Comparison of ENCODE assay signal across 1 cellular context in the genomic region with DNA sequence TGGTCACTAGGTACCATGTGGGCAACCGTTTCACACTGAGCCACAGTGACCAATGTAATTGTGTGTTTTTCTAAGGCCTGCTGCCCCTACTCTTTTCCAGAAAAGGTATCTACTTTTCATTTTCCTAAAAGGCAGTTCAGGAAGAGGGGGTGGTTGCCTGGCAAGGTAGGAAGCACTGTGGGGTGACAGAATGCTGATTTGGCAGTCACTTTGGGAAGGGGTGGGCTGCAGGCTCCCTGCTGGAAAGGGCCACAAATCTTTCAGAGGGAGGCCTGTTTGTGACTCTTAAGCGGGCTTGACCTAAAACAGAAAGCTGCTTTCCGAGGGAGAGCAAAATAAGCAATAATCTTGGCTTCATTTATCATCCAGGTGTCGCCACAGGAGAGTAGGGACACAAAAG.
TF ChIP-seq lines count a peak whose summit lies in the region.

No MANE protein-coding gene starts in this region.

TF ChIP-seq in IMR-90, 13 proteins besides CTCF, POLR2A, EP300 and RAD21 (continued from another document):
- no peak for TF ChIP-seq ELK1 (IDR thresholded peaks at IDR 0.05; ENCODE audit: borderline replicate concordance, low read depth, low read length)
- TF ChIP-seq, protein P1, sequence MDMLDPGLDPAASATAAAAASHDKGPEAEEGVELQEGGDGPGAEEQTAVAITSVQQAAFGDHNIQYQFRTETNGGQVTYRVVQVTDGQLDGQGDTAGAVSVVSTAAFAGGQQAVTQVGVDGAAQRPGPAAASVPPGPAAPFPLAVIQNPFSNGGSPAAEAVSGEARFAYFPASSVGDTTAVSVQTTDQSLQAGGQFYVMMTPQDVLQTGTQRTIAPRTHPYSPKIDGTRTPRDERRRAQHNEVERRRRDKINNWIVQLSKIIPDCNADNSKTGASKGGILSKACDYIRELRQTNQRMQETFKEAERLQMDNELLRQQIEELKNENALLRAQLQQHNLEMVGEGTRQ (IDR thresholded peaks at IDR 0.05; ENCODE audit: low read depth, low read length) = no peak
- TF ChIP-seq MAFK (IDR thresholded peaks at IDR 0.05; ENCODE audit: low read depth, low read length) = no peak
